Comparison of ENCODE assay signal across 11 cellular contexts in the genomic region with DNA sequence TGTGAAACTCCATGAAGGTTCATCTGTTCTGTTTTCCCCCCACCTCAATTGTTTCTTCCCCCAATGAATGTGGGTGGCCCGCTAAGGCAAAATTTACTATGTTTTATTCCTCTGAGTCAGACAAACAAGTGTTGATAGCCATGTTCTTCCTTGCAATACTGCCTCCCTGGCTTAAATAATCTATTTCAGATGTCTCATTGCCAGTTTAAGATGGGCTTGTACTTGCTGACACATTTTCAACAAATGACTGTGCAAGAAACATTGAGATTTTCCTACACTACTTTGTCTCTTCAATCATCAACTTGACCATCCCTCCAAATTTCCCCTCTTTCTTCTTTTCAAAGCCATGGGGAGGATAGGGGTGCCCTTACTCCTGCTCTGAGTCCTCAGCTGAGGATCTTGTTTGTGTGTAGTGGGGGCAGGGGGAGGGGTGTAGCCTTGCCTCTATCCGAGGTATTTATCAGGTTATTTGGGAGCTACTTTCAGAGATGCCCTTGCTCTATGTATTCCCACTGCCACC.
"Had no signal": no experiment of that assay in that cellular context is flagged by ENCODE, and none has a peak within 500 bp of the region (broad histone marks: within the 10 kb centered on the region; RNA-seq: fewer than 3 reads in every experiment).

No MANE protein-coding gene starts in this region.

- H3K27ac ChIP-seq: coronary artery, gastrocnemius medialis, stomach, testis had no signal

- DNase-seq: activated CD4-positive, alpha-beta T cell treated with anti-CD3 and anti-CD28 coated beads, Interleukin-2, amount 10 ng/mL, durations not matched to agents 7 days and 5 days; activated CD8-positive, alpha-beta memory T cell treated with anti-CD3 and anti-CD28 coated beads for 24 hours; activated naive CD8-positive, alpha-beta T cell treated with anti-CD3 and anti-CD28 coated beads for 36 hours; central memory CD4-positive, alpha-beta T cell; gastrocnemius medialis; naive thymus-derived CD4-positive, alpha-beta T cell; pancreas; stomach; testis had no signal

- ATAC-seq: gastrocnemius medialis; naive thymus-derived CD4-positive, alpha-beta T cell; sciatic nerve had no signal

- H3K27me3 ChIP-seq: gastrocnemius medialis, pancreas, stomach, testis had no signal

- H3K4me3 ChIP-seq: coronary artery, gastrocnemius medialis, pancreas, stomach, testis had no signal

- H3K4me1 ChIP-seq: gastrocnemius medialis, testis had no signal

- H3K9me3 ChIP-seq: gastrocnemius medialis, pancreas, stomach, testis had no signal

- H3K36me3 ChIP-seq: gastrocnemius medialis, pancreas, stomach had no signal
